18 cellular contexts compared by ENCODE assay signal in the genomic region with DNA sequence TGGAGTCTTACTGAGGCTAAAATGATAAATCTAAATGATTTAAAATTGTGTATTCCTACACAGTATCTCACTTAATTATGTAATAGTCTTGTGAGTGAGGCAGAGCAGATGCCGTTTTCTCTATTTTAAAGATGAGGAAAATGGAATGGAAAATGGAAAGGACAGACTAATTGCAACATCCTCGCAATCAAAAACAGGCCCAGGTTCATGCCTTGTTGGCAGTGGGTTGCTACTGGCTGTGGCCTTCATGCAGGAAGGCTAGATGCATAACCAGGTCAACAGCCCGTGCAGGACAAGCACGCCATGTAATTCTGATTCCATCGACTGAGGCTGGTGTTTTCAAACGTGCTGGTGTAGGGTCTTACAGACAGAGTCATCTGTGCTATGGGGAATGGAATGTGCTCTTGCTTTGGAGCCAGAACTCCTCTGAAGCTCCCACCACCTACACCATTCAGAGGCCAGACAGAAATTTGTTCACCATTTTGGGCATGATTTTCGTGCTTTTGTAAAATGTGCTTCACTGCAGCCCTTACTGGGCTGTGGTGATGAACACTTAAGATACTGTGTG. TPM values are rescaled to one million over a fixed set of nuclear protein-coding genes. Genes with fewer than 3 reads are reported as not detected.
DNase-seq lines count a peak whose midpoint lies in the region; TF ChIP-seq lines count a peak whose summit lies in the region.
"Had no signal": no experiment of that assay in that cellular context is flagged by ENCODE, and none has a peak within 500 bp of the region (broad histone marks: within the 10 kb centered on the region; RNA-seq: fewer than 3 reads in every experiment).

No MANE protein-coding gene starts in this region.

- intact Hi-C loops in thyroid gland (cut with DNase I) = no loop called here

- H3K27ac ChIP-seq in muscle layer of colon (ENCODE audit: low read depth, low read length) (peak overlapping the region; percentile 7), thyroid gland (peak overlapping the region; percentile 52 to 94 (median 81))
- H3K27ac ChIP-seq: colonic mucosa had no signal

- H3K9ac ChIP-seq in adipocyte (ENCODE audit: low read length) (peak overlapping the region; percentile 70), muscle layer of colon (ENCODE audit: low read length) (no peak overlapping the region)

- H3K27me3 ChIP-seq in adipocyte (replicated peaks; ENCODE audit: control insufficient read depth, insufficient read depth, low read length) (no peaks in the 10 kb centered on the region), muscle layer of colon (ENCODE audit: control insufficient read depth in 1 of 2, insufficient read depth in 2 of 2, low read length in 2 of 2) (no peaks in the 10 kb centered on the region), thyroid gland (no peaks in the 10 kb centered on the region), H7 (ENCODE audit: control insufficient read depth, insufficient read depth, low read length) (no peaks in the 10 kb centered on the region)
- H3K27me3 ChIP-seq: colonic mucosa, left lung, tibial nerve had no signal

- no peak for TF ChIP-seq POLR2A in thyroid gland (IDR thresholded peaks at IDR 0.05)

- no peaks in the 10 kb centered on the region for H3K9me3 ChIP-seq in adipocyte (ENCODE audit: control insufficient read depth, low read length)
- no peaks in the 10 kb centered on the region for H3K9me3 ChIP-seq in muscle layer of colon (ENCODE audit: low read length)
- H3K9me3 ChIP-seq in thyroid gland = no peaks in the 10 kb centered on the region
- H3K9me3 ChIP-seq: colonic mucosa had no signal

- DNase-seq in adipocyte (ENCODE audit: low read depth) (no peak), fibroblast of gingiva (ENCODE audit: low read depth) (peak; percentile 51), thyroid gland (peak; percentile 38 to 41), H7 (no peak), AML-193 (lab: John Stamatoyannopoulos, UW) (no peak), HT-29 (ENCODE audit: low spot score) (no peak)
- DNase-seq: activated CD4-positive, alpha-beta T cell treated with anti-CD3 and anti-CD28 coated beads, Interleukin-2, amount 50 U/mL, for 4 hours; aorta; colonic mucosa; EL; left lung; NCI-H1092 treated with DMSO at 0.1 percent for 48 hours; NCI-H2171; SHP77 treated with DMSO at 0.1 percent for 48 hours; stimulated activated CD4-positive, alpha-beta T cell treated with anti-CD3 and anti-CD28 coated beads, Interleukin-4, amount 100 ng/mL, for 24 hours had no signal

- no peak for TF ChIP-seq CTCF in thyroid gland (IDR thresholded peaks at IDR 0.05)

- H3K4me1 ChIP-seq in adipocyte (ENCODE audit: control insufficient read depth, insufficient read depth, low read length) = peaks cover 48% of the 10 kb centered on the region
- peaks cover 4% of the 10 kb centered on the region for H3K4me1 ChIP-seq in muscle layer of colon (ENCODE audit: insufficient read depth, low read length)
- peaks cover 55 to 56% of the 10 kb centered on the region in 2 donors for H3K4me1 ChIP-seq in thyroid gland
- H3K4me1 ChIP-seq: colonic mucosa had no signal

- WGBS in thyroid gland, 2 donors = 55 to 65% methylated on average over 7 of the region's 7 CpGs

- H3K36me3 ChIP-seq in adipocyte (ENCODE audit: control insufficient read depth, insufficient read depth, low read length, severe bottlenecking) (peaks cover 43% of the 10 kb centered on the region), muscle layer of colon (ENCODE audit: insufficient read depth, low read length) (peaks cover 38% of the 10 kb centered on the region), thyroid gland (peaks cover 0 to 10% of the 10 kb centered on the region in 2 donors), H7 (replicated peaks; ENCODE audit: control insufficient read depth, insufficient read depth, low read length) (peaks cover 22% of the 10 kb centered on the region)

- H3K4me3 ChIP-seq in adipocyte (ENCODE audit: low read length) (no peak overlapping the region), muscle layer of colon (ENCODE audit: low read depth in 1 of 2, low read length in 2 of 2) (no peak overlapping the region), thyroid gland (replicated peaks in 1 of 3) (no peak overlapping the region), H7 (ENCODE audit: insufficient read depth, low read depth, low read length) (no peak overlapping the region)
- H3K4me3 ChIP-seq: colonic mucosa, left lung, smooth muscle cell, tibial nerve had no signal

RNA-seq across cellular contexts. Expression of gene MLH1, which starts 37.9 kb away (rescaled TPM):
- total RNA-seq in thyroid gland = 10 to 100 TPM; 32.1 to 65.7 (median 54.3) TPM
- total RNA-seq in H7 (2014; rRNA removed; shearing (Covaris generic)) = 46.4 and 55.7 TPM in 2 replicates
- 28.2 and 34.4 TPM in 2 replicates for total RNA-seq in HT-29 (2014; rRNA removed; shearing (Covaris generic))

RNA-seq across cellular contexts. Expression of gene EPM2AIP1, which starts 38.3 kb away (rescaled TPM):
- total RNA-seq in thyroid gland = 10 to 100 TPM; 25.3 to 48.0 (median 35.0) TPM
- 4.3 and 7.5 TPM in 2 replicates for total RNA-seq in H7 (2014; rRNA removed; shearing (Covaris generic))
- 1.6 and 3.1 TPM in 2 replicates for total RNA-seq in HT-29 (2014; rRNA removed; shearing (Covaris generic))

Comparison
In these comparisons a context has a peak if more than half of its experiments do, and no peak if none do; other contexts are left out.
1. DNase-seq: peak in fibroblast of gingiva (single experiment) and thyroid gland (2 of 2); none in adipocyte (single experiment), H7 (single experiment), AML-193 (0 of 2) and HT-29 (single experiment).